26 cellular contexts compared by ENCODE assay signal in the genomic region with DNA sequence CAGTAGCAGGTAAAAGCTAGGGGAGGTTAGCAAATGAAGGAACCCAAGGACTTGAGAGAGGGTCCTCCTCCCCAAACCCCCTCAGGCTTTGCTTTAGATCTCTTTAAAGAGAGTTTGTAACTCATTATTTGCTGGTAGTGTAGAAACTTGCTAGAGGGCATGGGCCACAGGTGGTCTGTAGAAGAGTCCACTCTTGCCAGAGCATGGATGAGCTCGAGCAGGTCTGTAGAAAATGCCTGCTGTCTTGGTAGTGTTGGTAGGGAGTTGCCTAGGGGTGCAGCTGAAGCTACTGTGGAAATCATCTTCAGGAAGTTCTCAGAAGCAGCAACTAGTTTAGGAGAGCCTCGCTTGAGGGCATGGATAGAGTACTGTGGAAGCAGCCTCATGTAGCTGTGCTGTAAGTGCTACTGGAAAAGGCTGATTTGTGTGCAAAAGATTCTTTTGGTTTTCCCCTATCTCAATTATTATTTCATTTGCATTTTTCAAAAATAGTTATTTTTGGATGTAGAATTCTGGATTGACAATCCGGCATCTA.
DNase-seq lines count a peak whose midpoint lies in the region; ATAC-seq, FAIRE-seq and TF ChIP-seq lines count a peak whose summit lies in the region.
"Had no signal": no experiment of that assay in that cellular context is flagged by ENCODE, and none has a peak within 500 bp of the region (broad histone marks: within the 10 kb centered on the region; RNA-seq: fewer than 3 reads in every experiment).

No MANE protein-coding gene starts in this region.

- peaks cover 4% of the 10 kb centered on the region for H3K9me3 Mint-ChIP-seq in activated naive CD4-positive, alpha-beta T cell treated with anti-CD3 and anti-CD28 coated beads, Interleukin-2, amount 50 U/mL, for 24 hours
- H3K9me3 Mint-ChIP-seq in activated naive CD4-positive, alpha-beta T cell treated with anti-CD3 and anti-CD28 coated beads, Interleukin-2, amount 10 ng/mL, durations not matched to agents 7 days and 5 days = peaks cover 5% of the 10 kb centered on the region
- H3K9me3 Mint-ChIP-seq in WTC11 = peaks cover 15% of the 10 kb centered on the region

- no peak for TF ChIP-seq POLR2A in NB4 (IDR thresholded peaks at IDR 0.05; ENCODE audit: extremely low read depth, insufficient read length)
- TF ChIP-seq POLR2A in GM12892 (IDR thresholded peaks at IDR 0.05; ENCODE audit: low read depth, low read length) = no peak

- no peak overlapping the region for H3K23ac ChIP-seq in mesendoderm (ENCODE audit: low read length)

- H4K8ac ChIP-seq in mesendoderm (ENCODE audit: low read depth, low read length) = no peak overlapping the region

- H3K79me2 ChIP-seq in mesendoderm (ENCODE audit: control insufficient read depth, insufficient read depth, low read length) = no peaks in the 10 kb centered on the region

- no peak overlapping the region for H2BK15ac ChIP-seq in mesendoderm (replicated peaks; ENCODE audit: low read depth)

- H3K4me3 ChIP-seq in NB4 (ENCODE audit: low read depth, low read length) (no peak overlapping the region), mesendoderm (ENCODE audit: low read length) (no peak overlapping the region)
- H3K4me3 ChIP-seq: BLaER1, GM23248, SJCRH30 had no signal

- H3K36me3 ChIP-seq in mesendoderm (ENCODE audit: control insufficient read depth, insufficient read depth, low read length) = no peaks in the 10 kb centered on the region
- H3K36me3 ChIP-seq: SJCRH30 had no signal

- peaks cover 39% of the 10 kb centered on the region for H3K4me1 Mint-ChIP-seq in activated naive CD4-positive, alpha-beta T cell treated with anti-CD3 and anti-CD28 coated beads, Interleukin-2, amount 50 U/mL, for 24 hours
- peaks cover 9% of the 10 kb centered on the region for H3K4me1 Mint-ChIP-seq in activated naive CD4-positive, alpha-beta T cell treated with anti-CD3 and anti-CD28 coated beads, Interleukin-2, amount 10 ng/mL, durations not matched to agents 7 days and 5 days
- H3K4me1 Mint-ChIP-seq in WTC11 = peaks cover 9% of the 10 kb centered on the region; the same call in 1 of the 2 replicates

- TF ChIP-seq CTCF in NB4 (IDR thresholded peaks at IDR 0.05; ENCODE audit: low read depth, low read length) (no peak), WTC11 (IDR thresholded peaks at IDR 0.05) (no peak)

- peaks cover 2% of the 10 kb centered on the region for H3K79me1 ChIP-seq in mesendoderm (ENCODE audit: low read length)

- H3K27me3 Mint-ChIP-seq in activated naive CD4-positive, alpha-beta T cell treated with anti-CD3 and anti-CD28 coated beads, Interleukin-2, amount 50 U/mL, for 24 hours = no peaks in the 10 kb centered on the region
- peaks cover 8% of the 10 kb centered on the region for H3K27me3 Mint-ChIP-seq in activated naive CD4-positive, alpha-beta T cell treated with anti-CD3 and anti-CD28 coated beads, Interleukin-2, amount 10 ng/mL, durations not matched to agents 7 days and 5 days
- H3K27me3 Mint-ChIP-seq in WTC11 (ENCODE audit: low read depth) = no peaks in the 10 kb centered on the region
- H3K27me3 Mint-ChIP-seq: CD4-positive, alpha-beta T cell had no signal

- H3K36me3 Mint-ChIP-seq in activated naive CD4-positive, alpha-beta T cell treated with anti-CD3 and anti-CD28 coated beads, Interleukin-2, amount 50 U/mL, for 24 hours = peaks cover 10% of the 10 kb centered on the region
- H3K36me3 Mint-ChIP-seq in activated naive CD4-positive, alpha-beta T cell treated with anti-CD3 and anti-CD28 coated beads, Interleukin-2, amount 10 ng/mL, durations not matched to agents 7 days and 5 days = peaks cover 3% of the 10 kb centered on the region
- peaks cover 19% of the 10 kb centered on the region for H3K36me3 Mint-ChIP-seq in WTC11

- H3K9ac ChIP-seq in mesendoderm (ENCODE audit: low read length) = no peak overlapping the region
- H3K9ac ChIP-seq: BLaER1, GM23248 had no signal

- no peak overlapping the region for H3K4ac ChIP-seq in mesendoderm (ENCODE audit: low read depth, low read length)

- H3K27ac Mint-ChIP-seq in activated naive CD4-positive, alpha-beta T cell treated with anti-CD3 and anti-CD28 coated beads, Interleukin-2, amount 50 U/mL, for 24 hours = peak overlapping the region; percentile 46
- H3K27ac Mint-ChIP-seq in activated naive CD4-positive, alpha-beta T cell treated with anti-CD3 and anti-CD28 coated beads, Interleukin-2, amount 10 ng/mL, durations not matched to agents 7 days and 5 days = no peak overlapping the region
- H3K27ac Mint-ChIP-seq in WTC11 = no peak overlapping the region
- H3K27ac Mint-ChIP-seq: CD4-positive, alpha-beta T cell had no signal

- no peaks in the 10 kb centered on the region for H3K4me1 ChIP-seq in mesendoderm (ENCODE audit: control insufficient read depth, low read depth, low read length)

- no CpG with 5 or more reads among the region's 3 CpGs for WGBS in mesendoderm (ENCODE audit: extremely low coverage, insufficient coverage, low lambda C conversion rate)

- H3K4me2 ChIP-seq in mesendoderm (ENCODE audit: low read length) = no peak overlapping the region
- H3K4me2 ChIP-seq: BLaER1 had no signal

- no peak for FAIRE-seq in GM12892 (lab: Jason Lieb, UNC)
- FAIRE-seq: RCC 7860 had no signal

- H3K4me3 Mint-ChIP-seq in activated naive CD4-positive, alpha-beta T cell treated with anti-CD3 and anti-CD28 coated beads, Interleukin-2, amount 50 U/mL, for 24 hours = no peak overlapping the region
- H3K4me3 Mint-ChIP-seq in activated naive CD4-positive, alpha-beta T cell treated with anti-CD3 and anti-CD28 coated beads, Interleukin-2, amount 10 ng/mL, durations not matched to agents 7 days and 5 days = no peak overlapping the region
- no peak overlapping the region for H3K4me3 Mint-ChIP-seq in WTC11
- H3K4me3 Mint-ChIP-seq: CD4-positive, alpha-beta T cell had no signal

- H4K5ac ChIP-seq in mesendoderm (ENCODE audit: low read length) = no peak overlapping the region

- H3K18ac ChIP-seq in mesendoderm (ENCODE audit: low read length) = no peak overlapping the region

- POLR2A ChIA-PET in WTC11 (lab: Charles Lee) = interaction anchor here (0.6 kb wide), 1 partner anchor 286 kb away, joined by 3 read pairs; no protein-coding TSS in a partner anchor

- ATAC-seq in WTC11 (peak; percentile 20; the same call in 1 of the 2 replicates), GM18502 (IDR thresholded peaks at IDR 0.05; ENCODE audit: poor library complexity, unreplicated experiment) (no peak)
- ATAC-seq: HCT116 had no signal

- no peak overlapping the region for H2BK5ac ChIP-seq in mesendoderm (ENCODE audit: low read length)

- H2BK120ac ChIP-seq in mesendoderm (ENCODE audit: low read depth, low read length) = no peak overlapping the region

- H3K27me3 ChIP-seq in mesendoderm (ENCODE audit: insufficient read depth, low read length, poor library complexity) = no peaks in the 10 kb centered on the region
- H3K27me3 ChIP-seq: BLaER1, SJCRH30 had no signal

- no peak overlapping the region for H2AK5ac ChIP-seq in mesendoderm (ENCODE audit: low read length)

- no peak for DNase-seq in activated naive CD4-positive, alpha-beta T cell treated with anti-CD3 and anti-CD28 coated beads, Interleukin-2, amount 10 ng/mL, durations not matched to agents 7 days and 5 days
- DNase-seq in NB4 (ENCODE audit: low read depth) = peak; percentile 3
- DNase-seq in WTC11 (ENCODE audit: low spot score) = no peak
- DNase-seq in mesendoderm = peak; percentile 48
- no peak for DNase-seq in middle frontal gyrus (ENCODE audit: extremely low spot score, low spot score)
- no peak for DNase-seq in GM12892 (ENCODE audit: insufficient read length)
- DNase-seq: ACHN; CD4-positive, alpha-beta T cell; COR-L47; DMS 273 treated with DMSO at 0.1 percent for 48 hours; GDM1; GM23248; NCI-H1105; NCI-H146; NCI-H2029; NCI-H2227 treated with DMSO at 0.1 percent for 48 hours; NCI-H510A treated with DMSO at 0.1 percent for 48 hours; NCI-H774; NK-92 treated with Interleukin-12 subunit alpha and Interleukin-12 subunit beta, amount 100 ng/mL, for 24 hours; SJCRH30 had no signal

- CTCF ChIA-PET in activated naive CD4-positive, alpha-beta T cell treated with anti-CD3 and anti-CD28 coated beads, Interleukin-2, amount 10 ng/mL, durations not matched to agents 7 days and 5 days (lab: Charles Lee) = no interaction called here
- CTCF ChIA-PET in WTC11 (lab: Charles Lee) = interaction anchor here (2.1 kb wide), 1 partner anchor 44 kb away, joined by 7 read pairs; no protein-coding TSS in a partner anchor

- H3K56ac ChIP-seq in mesendoderm (ENCODE audit: low read length) = no peak overlapping the region

- no peak overlapping the region for H3K27ac ChIP-seq in mesendoderm (ENCODE audit: low read depth, low read length)
- H3K27ac ChIP-seq: 22Rv1, BLaER1, GM23248, SJCRH30 had no signal

TF ChIP-seq in WTC11, 78 proteins besides CTCF, POLR2A, EP300 and RAD21:
- TF ChIP-seq RELA (CRISPR knock-in tag; IDR thresholded peaks at IDR 0.05; ENCODE audit: borderline replicate concordance) (no peak), SMAD3 (CRISPR knock-in tag; IDR thresholded peaks at IDR 0.05; ENCODE audit: borderline replicate concordance) (no peak)
- TF ChIP-seq, protein P1, sequence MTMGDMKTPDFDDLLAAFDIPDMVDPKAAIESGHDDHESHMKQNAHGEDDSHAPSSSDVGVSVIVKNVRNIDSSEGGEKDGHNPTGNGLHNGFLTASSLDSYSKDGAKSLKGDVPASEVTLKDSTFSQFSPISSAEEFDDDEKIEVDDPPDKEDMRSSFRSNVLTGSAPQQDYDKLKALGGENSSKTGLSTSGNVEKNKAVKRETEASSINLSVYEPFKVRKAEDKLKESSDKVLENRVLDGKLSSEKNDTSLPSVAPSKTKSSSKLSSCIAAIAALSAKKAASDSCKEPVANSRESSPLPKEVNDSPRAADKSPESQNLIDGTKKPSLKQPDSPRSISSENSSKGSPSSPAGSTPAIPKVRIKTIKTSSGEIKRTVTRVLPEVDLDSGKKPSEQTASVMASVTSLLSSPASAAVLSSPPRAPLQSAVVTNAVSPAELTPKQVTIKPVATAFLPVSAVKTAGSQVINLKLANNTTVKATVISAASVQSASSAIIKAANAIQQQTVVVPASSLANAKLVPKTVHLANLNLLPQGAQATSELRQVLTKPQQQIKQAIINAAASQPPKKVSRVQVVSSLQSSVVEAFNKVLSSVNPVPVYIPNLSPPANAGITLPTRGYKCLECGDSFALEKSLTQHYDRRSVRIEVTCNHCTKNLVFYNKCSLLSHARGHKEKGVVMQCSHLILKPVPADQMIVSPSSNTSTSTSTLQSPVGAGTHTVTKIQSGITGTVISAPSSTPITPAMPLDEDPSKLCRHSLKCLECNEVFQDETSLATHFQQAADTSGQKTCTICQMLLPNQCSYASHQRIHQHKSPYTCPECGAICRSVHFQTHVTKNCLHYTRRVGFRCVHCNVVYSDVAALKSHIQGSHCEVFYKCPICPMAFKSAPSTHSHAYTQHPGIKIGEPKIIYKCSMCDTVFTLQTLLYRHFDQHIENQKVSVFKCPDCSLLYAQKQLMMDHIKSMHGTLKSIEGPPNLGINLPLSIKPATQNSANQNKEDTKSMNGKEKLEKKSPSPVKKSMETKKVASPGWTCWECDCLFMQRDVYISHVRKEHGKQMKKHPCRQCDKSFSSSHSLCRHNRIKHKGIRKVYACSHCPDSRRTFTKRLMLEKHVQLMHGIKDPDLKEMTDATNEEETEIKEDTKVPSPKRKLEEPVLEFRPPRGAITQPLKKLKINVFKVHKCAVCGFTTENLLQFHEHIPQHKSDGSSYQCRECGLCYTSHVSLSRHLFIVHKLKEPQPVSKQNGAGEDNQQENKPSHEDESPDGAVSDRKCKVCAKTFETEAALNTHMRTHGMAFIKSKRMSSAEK (CRISPR knock-in tag; IDR thresholded peaks at IDR 0.05; ENCODE audit: borderline replicate concordance) = no peak

Comparison
In these comparisons a context has a peak if more than half of its experiments do, and no peak if none do; other contexts are left out.
1. DNase-seq: peak in NB4 (single experiment) and mesendoderm (single experiment); none in activated naive CD4-positive, alpha-beta T cell treated with anti-CD3 and anti-CD28 coated beads, Interleukin-2, amount 10 ng/mL, durations not matched to agents 7 days and 5 days (single experiment), WTC11 (single experiment), middle frontal gyrus (single experiment) and GM12892 (single experiment).